ENCODE assay signal across 1 cellular context in genomic region chr7:64098-64521, GRCh38.
TF ChIP-seq lines count a peak whose summit lies in the region.

No MANE protein-coding gene starts in this region.

TF ChIP-seq in K562, 482 proteins besides CTCF, POLR2A, EP300 and RAD21 (continued from another document):
- TF ChIP-seq HBP1 (CRISPR knock-in tag; IDR thresholded peaks at IDR 0.05): no peak
